15 cellular contexts compared by ENCODE assay signal in genomic region chr16:85302848-85303353, GRCh38.
DNase-seq lines count a peak whose midpoint lies in the region; ATAC-seq lines count a peak whose summit lies in the region.
"Had no signal": no experiment of that assay in that cellular context is flagged by ENCODE, and none has a peak within 500 bp of the region (broad histone marks: within the 10 kb centered on the region; RNA-seq: fewer than 3 reads in every experiment).

No MANE protein-coding gene starts in this region.

- H2AFZ ChIP-seq in neuronal stem cell (ENCODE audit: low read length): no peak overlapping the region
- H2AFZ ChIP-seq: parathyroid adenoma had no signal

- H3K4me1 ChIP-seq in neuronal stem cell (ENCODE audit: control insufficient read depth in 2 of 2, insufficient read depth in 1 of 2, low read depth in 1 of 2, low read length in 2 of 2): peaks cover 15 to 37% of the 10 kb centered on the region in 2 donors

- DNase-seq in activated CD4-positive, alpha-beta T cell treated with anti-CD3 and anti-CD28 coated beads for 36 hours: no peak
- no peak for DNase-seq in activated CD4-positive, alpha-beta T cell treated with anti-CD3 and anti-CD28 coated beads, Interleukin-2, amount 50 U/mL, for 48 hours
- no peak for DNase-seq in Jurkat, Clone E6-1 (ENCODE audit: low read depth, low spot score)
- no peak for DNase-seq in central memory CD8-positive, alpha-beta T cell (ENCODE audit: low spot score in 2 of 2)
- no peak for DNase-seq in neuronal stem cell (ENCODE audit: low spot score)
- no peak for DNase-seq in iPS-NIHi11 (ENCODE audit: low spot score)
- DNase-seq in NCI-H146 treated with DMSO at 0.1 percent for 48 hours (lab: John Stamatoyannopoulos, UW; ENCODE audit: unreplicated experiment): no peak
- no peak for DNase-seq in central memory CD4-positive, alpha-beta T cell
- DNase-seq: amniotic stem cell, cortex of kidney, NCI-H2029 had no signal

- no peak overlapping the region for H3K4ac ChIP-seq in neuronal stem cell (ENCODE audit: low read length)

- no peak overlapping the region for H3K27ac ChIP-seq in neuronal stem cell (replicated peaks; ENCODE audit: low read length)
- H3K27ac ChIP-seq: KMS-11, parathyroid adenoma, thyroid gland had no signal

- H2BK15ac ChIP-seq in neuronal stem cell (ENCODE audit: low read length): no peak overlapping the region

- no peaks in the 10 kb centered on the region for H3K79me1 ChIP-seq in neuronal stem cell (ENCODE audit: low read depth, low read length)

- intact Hi-C loops in activated CD4-positive, alpha-beta T cell treated with anti-CD3 and anti-CD28 coated beads for 36 hours (cut with DNase I, micrococcal nuclease): loop anchor here in 1 of 2 experiments (1.0 to 5.0 kb wide), 4 partner anchors 32 to 414 kb away; no protein-coding TSS in a partner anchor

- no peak for ATAC-seq in activated CD4-positive, alpha-beta T cell treated with anti-CD3 and anti-CD28 coated beads for 36 hours
- ATAC-seq in central memory CD8-positive, alpha-beta T cell (replicated peaks; ENCODE audit: extremely low read depth, poor library complexity, severe bottlenecking): no peak

- no peak overlapping the region for H3K27ac Mint-ChIP-seq in activated CD4-positive, alpha-beta T cell treated with anti-CD3 and anti-CD28 coated beads for 36 hours
- H3K27ac Mint-ChIP-seq in central memory CD8-positive, alpha-beta T cell (ENCODE audit: low read depth): no peak overlapping the region

- H3K9ac ChIP-seq in neuronal stem cell (ENCODE audit: low read depth, low read length, poor library complexity): peak overlapping the region; percentile 63
- H3K9ac ChIP-seq: KMS-11, parathyroid adenoma had no signal

- peak overlapping the region; percentile 98 for H2AK5ac ChIP-seq in neuronal stem cell (ENCODE audit: low read depth, low read length)

- CTCF ChIA-PET in activated CD4-positive, alpha-beta T cell treated with anti-CD3 and anti-CD28 coated beads for 36 hours (lab: Charles Lee): no interaction called here

- peak overlapping the region; percentile 66 for H2BK120ac ChIP-seq in neuronal stem cell (ENCODE audit: low read depth, low read length)

- no peaks in the 10 kb centered on the region for H3K9me3 Mint-ChIP-seq in activated CD4-positive, alpha-beta T cell treated with anti-CD3 and anti-CD28 coated beads for 36 hours (ENCODE audit: low read depth)
- H3K9me3 Mint-ChIP-seq in central memory CD8-positive, alpha-beta T cell: no peaks in the 10 kb centered on the region

- peak overlapping the region; percentile 82 for H3K14ac ChIP-seq in neuronal stem cell (ENCODE audit: low read length)

- H3K9me3 ChIP-seq in neuronal stem cell (replicated peaks in 1 of 2; ENCODE audit: control insufficient read depth in 2 of 2, insufficient read depth in 1 of 2, low read depth in 1 of 2, low read length in 2 of 2): no peaks in the 10 kb centered on the region
- H3K9me3 ChIP-seq: thyroid gland had no signal

- H3K27me3 Mint-ChIP-seq in activated CD4-positive, alpha-beta T cell treated with anti-CD3 and anti-CD28 coated beads for 36 hours: no peaks in the 10 kb centered on the region
- peaks cover 9% of the 10 kb centered on the region for H3K27me3 Mint-ChIP-seq in central memory CD8-positive, alpha-beta T cell
- H3K27me3 Mint-ChIP-seq: activated CD8-positive, alpha-beta memory T cell treated with anti-CD3 and anti-CD28 coated beads, Interleukin-2, amount 10 ng/mL, durations not matched to agents 7 days and 5 days had no signal

- H3K4me2 ChIP-seq in neuronal stem cell (ENCODE audit: insufficient read depth, low read length, poor library complexity, severe bottlenecking): peak overlapping the region; percentile 47
- H3K4me2 ChIP-seq: KMS-11 had no signal

- no peak overlapping the region for H2BK5ac ChIP-seq in neuronal stem cell (ENCODE audit: low read length)

- H3K36me3 Mint-ChIP-seq in activated CD4-positive, alpha-beta T cell treated with anti-CD3 and anti-CD28 coated beads for 36 hours (ENCODE audit: low read depth): no peaks in the 10 kb centered on the region
- peaks cover 3% of the 10 kb centered on the region for H3K36me3 Mint-ChIP-seq in central memory CD8-positive, alpha-beta T cell (ENCODE audit: insufficient read depth)
- H3K36me3 Mint-ChIP-seq: activated CD8-positive, alpha-beta memory T cell treated with anti-CD3 and anti-CD28 coated beads, Interleukin-2, amount 10 ng/mL, durations not matched to agents 7 days and 5 days had no signal

- peaks cover 31% of the 10 kb centered on the region for H3K4me1 Mint-ChIP-seq in activated CD4-positive, alpha-beta T cell treated with anti-CD3 and anti-CD28 coated beads for 36 hours
- H3K4me1 Mint-ChIP-seq in central memory CD8-positive, alpha-beta T cell: peaks cover 5% of the 10 kb centered on the region

- H2BK12ac ChIP-seq in neuronal stem cell (ENCODE audit: low read length): peak overlapping the region; percentile 32

- H3K23ac ChIP-seq in neuronal stem cell (ENCODE audit: low read depth, low read length, poor library complexity): peak overlapping the region; percentile 90

- H3K27me3 ChIP-seq in neuronal stem cell (ENCODE audit: control insufficient read depth in 3 of 3, insufficient read depth in 3 of 3, low read depth in 1 of 3, low read length in 3 of 3): peaks cover 0 to 8% (median 0%) of the 10 kb centered on the region in 3 experiments
- H3K27me3 ChIP-seq: thyroid gland had no signal

- H3K18ac ChIP-seq in neuronal stem cell (ENCODE audit: low read length): peak overlapping the region; percentile 82

- peak overlapping the region; percentile 64 for H3K4me3 ChIP-seq in Jurkat, Clone E6-1 (ENCODE audit: low read length)
- H3K4me3 ChIP-seq in neuronal stem cell (ENCODE audit: low read length in 2 of 2): no peak overlapping the region
- H3K4me3 ChIP-seq: thyroid gland had no signal

- no peak overlapping the region for H4K91ac ChIP-seq in neuronal stem cell (ENCODE audit: low read depth, low read length, poor library complexity)

- no peak overlapping the region for H4K8ac ChIP-seq in neuronal stem cell (ENCODE audit: low read depth, low read length)

- WGBS in neuronal stem cell (ENCODE audit: extremely low coverage in 2 of 2, insufficient read length in 2 of 2, insufficient replicate concordance in 1 of 2), 2 donors: no CpG with 5 or more reads among the region's 26 CpGs

- no peaks in the 10 kb centered on the region for H3K36me3 ChIP-seq in neuronal stem cell (replicated peaks in 1 of 2; ENCODE audit: control insufficient read depth in 2 of 2, insufficient read depth in 2 of 2, low read length in 2 of 2)
- H3K36me3 ChIP-seq: thyroid gland had no signal

- H3K4me3 Mint-ChIP-seq in activated CD4-positive, alpha-beta T cell treated with anti-CD3 and anti-CD28 coated beads for 36 hours: peak overlapping the region; percentile 64
- peak overlapping the region; percentile 57 for H3K4me3 Mint-ChIP-seq in central memory CD8-positive, alpha-beta T cell

- POLR2A ChIA-PET in activated CD4-positive, alpha-beta T cell treated with anti-CD3 and anti-CD28 coated beads for 36 hours (lab: Charles Lee): no interaction called here
